16 cellular contexts compared by ENCODE assay signal in the genomic region with DNA sequence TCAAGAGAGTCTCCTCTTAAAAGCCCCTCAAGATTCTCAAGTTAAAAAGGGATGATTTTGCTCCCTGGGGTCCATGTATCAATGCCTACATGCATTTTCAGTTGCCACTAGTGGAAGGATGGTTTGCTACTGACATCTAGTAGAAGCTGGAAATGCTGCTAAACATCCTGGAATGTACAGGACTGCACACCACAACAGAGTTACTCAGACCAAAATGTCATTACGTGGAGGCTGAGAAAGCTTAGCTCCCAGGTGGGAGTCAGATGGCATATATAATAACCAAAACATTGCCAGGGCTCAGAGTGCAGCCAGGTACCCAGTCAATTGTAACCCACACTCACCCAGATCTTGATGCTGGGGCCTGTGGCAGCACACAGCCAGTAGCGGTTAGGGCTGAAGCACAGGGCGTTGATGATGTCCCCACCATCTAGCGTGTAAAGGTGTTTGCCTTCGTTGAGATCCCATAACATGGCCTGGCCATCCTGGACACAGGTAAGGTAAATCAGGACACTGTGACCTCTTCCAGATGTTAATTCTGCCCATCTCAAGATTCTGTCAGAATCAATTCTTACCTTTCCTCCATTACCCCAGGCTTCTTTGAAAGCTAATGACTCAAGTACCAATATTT. TPM values are rescaled to one million over a fixed set of nuclear protein-coding genes. Genes with fewer than 3 reads are reported as not detected.
DNase-seq lines count a peak whose midpoint lies in the region; ATAC-seq and TF ChIP-seq lines count a peak whose summit lies in the region.
"Had no signal": no experiment of that assay in that cellular context is flagged by ENCODE, and none has a peak within 500 bp of the region (broad histone marks: within the 10 kb centered on the region; RNA-seq: fewer than 3 reads in every experiment).

No MANE protein-coding gene starts in this region.

- CTCF ChIA-PET in Calu3 (lab: Charles Lee): no interaction called here
- CTCF ChIA-PET in HEK293 (lab: Yijun Ruan, JAX): no interaction called here

- H3K36me3 Mint-ChIP-seq in Calu3 (ENCODE audit: insufficient read depth, unreplicated experiment): peaks cover 100% of the 10 kb centered on the region
- peaks cover 40 to 53% of the 10 kb centered on the region in 2 donors for H3K36me3 Mint-ChIP-seq in activated naive CD4-positive, alpha-beta T cell treated with anti-CD3 and anti-CD28 coated beads, Interleukin-2, amount 50 U/mL, for 72 hours
- peaks cover 19% of the 10 kb centered on the region for H3K36me3 Mint-ChIP-seq in natural killer cell

- H3K9me3 ChIP-seq in HEK293 (ENCODE audit: control insufficient read depth, insufficient read depth, low read depth, low read length) (no peaks in the 10 kb centered on the region), aorta (ENCODE audit: control insufficient read depth, low read length) (no peaks in the 10 kb centered on the region)
- H3K9me3 ChIP-seq: body of pancreas, neutrophil had no signal

- WGBS in aorta, 2 donors: 85 to 88% methylated on average over 5 of the region's 5 CpGs

- DNase-seq in Calu3 (no peak), natural killer cell (no peak), GDM1 (lab: John Stamatoyannopoulos, UW) (no peak), amniotic stem cell (lab: John Stamatoyannopoulos, UW) (no peak), aorta (no peak)
- DNase-seq in activated naive CD4-positive, alpha-beta T cell treated with anti-CD3 and anti-CD28 coated beads, Interleukin-2, amount 50 U/mL, for 72 hours (ENCODE audit: low spot score in 2 of 2): no peak
- DNase-seq: body of pancreas; CD4-positive, CD25-positive, alpha-beta regulatory T cell; HCEC 1CT; Kasumi-1; NCI-H2029; SIG-M5; stimulated activated naive CD4-positive, alpha-beta T cell treated with Interleukin-2 at 50 U/mL for 16 hours had no signal

- no peak for ATAC-seq in activated naive CD4-positive, alpha-beta T cell treated with anti-CD3 and anti-CD28 coated beads, Interleukin-2, amount 50 U/mL, for 72 hours
- ATAC-seq in natural killer cell (no peak), aorta (ENCODE audit: low FRiP score) (no peak)
- ATAC-seq: body of pancreas had no signal

- H3K27ac Mint-ChIP-seq in Calu3 (ENCODE audit: unreplicated experiment): peak overlapping the region; percentile 64
- H3K27ac Mint-ChIP-seq in activated naive CD4-positive, alpha-beta T cell treated with anti-CD3 and anti-CD28 coated beads, Interleukin-2, amount 50 U/mL, for 72 hours: peak overlapping the region; percentile 42 to 94
- peak overlapping the region; percentile 57 to 84 for H3K27ac Mint-ChIP-seq in natural killer cell

- BruUV-seq in Calu3 (replicated peaks; lab: Mats Ljungman, UMichigan): no TSS peak

- H3K4me3 Mint-ChIP-seq in Calu3 (ENCODE audit: low read depth, unreplicated experiment) (peak overlapping the region; percentile 15), natural killer cell (no peak overlapping the region)

- no peaks in the 10 kb centered on the region for H3K27me3 ChIP-seq in aorta (ENCODE audit: control insufficient read depth in 1 of 2, insufficient read depth in 2 of 2, low read length in 1 of 2)
- H3K27me3 ChIP-seq: body of pancreas, neutrophil had no signal

- POLR2A ChIA-PET in HEK293 (lab: Yijun Ruan, JAX): interaction anchor here (1.3 to 5.0 kb wide), 2 partner anchors 7 to 13 kb away, joined by 3 to 49 read pairs; a partner anchor contains a TSS

- no peak overlapping the region for H3K4me3 ChIP-seq in HEK293 (ENCODE audit: low read depth, low read length)
- H3K4me3 ChIP-seq in aorta (ENCODE audit: low read length in 2 of 2): no peak overlapping the region
- H3K4me3 ChIP-seq: body of pancreas had no signal

- no peaks in the 10 kb centered on the region for H3K9me3 Mint-ChIP-seq in Calu3 (ENCODE audit: low read depth, unreplicated experiment)
- H3K9me3 Mint-ChIP-seq in activated naive CD4-positive, alpha-beta T cell treated with anti-CD3 and anti-CD28 coated beads, Interleukin-2, amount 50 U/mL, for 72 hours: no peaks in the 10 kb centered on the region
- H3K9me3 Mint-ChIP-seq in natural killer cell: no peaks in the 10 kb centered on the region

- H3K27ac ChIP-seq in HEK293 (ENCODE audit: extremely low read depth, low read depth, low read length): peak overlapping the region; percentile 5; the same call in 1 of the 2 replicates
- no peak overlapping the region for H3K27ac ChIP-seq in aorta (ENCODE audit: low read depth in 1 of 2, low read length in 2 of 2)
- H3K27ac ChIP-seq: body of pancreas, HL-60, neutrophil had no signal

- H3K27me3 Mint-ChIP-seq in Calu3 (ENCODE audit: unreplicated experiment) (no peaks in the 10 kb centered on the region), natural killer cell (ENCODE audit: low read depth in 2 of 2) (no peaks in the 10 kb centered on the region)
- H3K27me3 Mint-ChIP-seq: CD4-positive, CD25-positive, alpha-beta regulatory T cell had no signal

- TF ChIP-seq CTCF in Calu3 (IDR thresholded peaks at IDR 0.05; ENCODE audit: unreplicated experiment) (no peak), HEK293 (tag by site-specific recombination; IDR thresholded peaks at IDR 0.05) (no peak), natural killer cell (IDR thresholded peaks at IDR 0.05) (no peak)

- H3K4me1 ChIP-seq in HEK293 (ENCODE audit: control insufficient read depth, insufficient read depth, low read length) (no peaks in the 10 kb centered on the region), aorta (ENCODE audit: control insufficient read depth in 1 of 2, insufficient read depth in 2 of 2, low read length in 2 of 2) (no peaks in the 10 kb centered on the region)

- H3K4me1 Mint-ChIP-seq in Calu3 (ENCODE audit: low read depth, unreplicated experiment) (peaks cover 30% of the 10 kb centered on the region), natural killer cell (peaks cover 26 to 38% of the 10 kb centered on the region in 2 donors)

- intact Hi-C loops in Calu3 (cut with micrococcal nuclease; ENCODE audit: unreplicated experiment) (no loop called here), natural killer cell (cut with micrococcal nuclease) (no loop called here), aorta (cut with DNase I) (no loop called here)

- H3K36me3 ChIP-seq in HEK293 (ENCODE audit: control insufficient read depth in 2 of 2, insufficient read depth in 1 of 2, low read length in 2 of 2): peaks cover 45 to 93% of the 10 kb centered on the region in 2 experiments
- H3K36me3 ChIP-seq in aorta (ENCODE audit: control insufficient read depth in 1 of 2, insufficient read depth in 2 of 2, low read length in 1 of 2): peaks cover 6 to 26% of the 10 kb centered on the region in 2 donors

TF ChIP-seq in HEK293, 187 proteins besides CTCF, POLR2A, EP300 and RAD21 (continues in another document):
- TF ChIP-seq ZNF76 (tag by site-specific recombination; IDR thresholded peaks at IDR 0.05; ENCODE audit: borderline replicate concordance, low read depth): no peak

RNA-seq across cellular contexts. Expression of a gene that starts 5.8 kb away (rescaled TPM):
- 1,679 and 1,946 TPM in 2 replicates for total RNA-seq in Calu3 (2022)
- total RNA-seq in activated naive CD4-positive, alpha-beta T cell treated with anti-CD3 and anti-CD28 coated beads, Interleukin-2, amount 50 U/mL, for 72 hours: 1,000 to 10,000 TPM; 2,392 to 2,665 TPM
- total RNA-seq in natural killer cell: 1,000 to 10,000 TPM; 1,089 to 1,233 (median 1,138) TPM
- total RNA-seq in aorta: 1,000 to 10,000 TPM in 1 of 2 donors, 100 to 1,000 TPM in 1; 922 to 1,191 TPM
- polyA plus RNA-seq in aorta: 1,000 to 10,000 TPM; 1,838 to 2,024 TPM

RNA-seq across cellular contexts. Expression of a gene that starts 14.8 kb away (rescaled TPM):
- 33.5 and 34.2 TPM in 2 replicates for total RNA-seq in Calu3 (2022)
- 10 to 100 TPM; 33.1 to 36.4 TPM for total RNA-seq in activated naive CD4-positive, alpha-beta T cell treated with anti-CD3 and anti-CD28 coated beads, Interleukin-2, amount 50 U/mL, for 72 hours
- total RNA-seq in natural killer cell: 10 to 100 TPM; 33.4 to 41.6 (median 36.0) TPM
- 10 to 100 TPM; 15.2 to 21.4 TPM for total RNA-seq in aorta
- polyA plus RNA-seq in aorta: 10 to 100 TPM; 15.7 to 22.2 TPM

RNA-seq across cellular contexts. Expression of a gene that starts 23.1 kb away (rescaled TPM):
- 14.8 and 14.9 TPM in 2 replicates for total RNA-seq in Calu3 (2022)
- total RNA-seq in activated naive CD4-positive, alpha-beta T cell treated with anti-CD3 and anti-CD28 coated beads, Interleukin-2, amount 50 U/mL, for 72 hours: 10 to 100 TPM in 1 of 2 donors, 1 to 10 TPM in 1; 9.3 to 15.6 TPM
- total RNA-seq in natural killer cell: 10 to 100 TPM; 43.4 to 60.0 (median 44.4) TPM
- total RNA-seq in aorta: 10 to 100 TPM; 11.9 to 18.7 TPM
- polyA plus RNA-seq in aorta: 10 to 100 TPM in 1 of 2 donors, 1 to 10 TPM in 1; 3.0 to 19.3 TPM

RNA-seq across cellular contexts. Expression of a gene that starts 32.9 kb away (rescaled TPM):
- total RNA-seq in Calu3 (2022) (1.8 and 2.4 TPM in 2 replicates), natural killer cell (1 to 10 TPM in 1 of 3 donors, under 1 TPM in 1, not detected in 1; 0.73 to 1.2 TPM), aorta (1 to 10 TPM; 3.0 to 6.9 TPM)
- 1 to 10 TPM; 4.8 to 7.0 TPM for total RNA-seq in activated naive CD4-positive, alpha-beta T cell treated with anti-CD3 and anti-CD28 coated beads, Interleukin-2, amount 50 U/mL, for 72 hours
- polyA plus RNA-seq in aorta: 1 to 10 TPM; 4.3 to 6.3 TPM
